Comparison of ENCODE assay signal across 21 cellular contexts in the genomic region with DNA sequence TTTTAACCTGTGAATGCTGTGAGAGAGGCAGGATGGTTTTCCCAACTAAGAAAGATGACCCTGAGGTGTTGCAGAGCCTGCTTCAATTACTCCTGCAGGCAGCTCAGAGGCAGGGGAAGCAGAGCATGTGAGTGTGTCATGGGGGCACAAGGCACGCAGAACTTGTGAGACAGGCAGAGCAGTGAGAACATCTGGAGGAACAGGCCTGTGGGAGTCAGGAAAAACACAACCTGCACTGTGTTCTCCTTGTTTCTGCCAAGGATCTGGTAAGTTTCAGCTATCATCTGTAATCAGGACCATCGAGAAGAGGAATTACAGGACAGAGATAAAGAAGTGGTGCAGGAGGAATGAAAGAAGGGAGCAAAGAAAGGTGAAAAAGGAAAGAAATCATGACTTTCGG.
DNase-seq lines count a peak whose midpoint lies in the region; ATAC-seq and TF ChIP-seq lines count a peak whose summit lies in the region.
"Had no signal": no experiment of that assay in that cellular context is flagged by ENCODE, and none has a peak within 500 bp of the region (broad histone marks: within the 10 kb centered on the region; RNA-seq: fewer than 3 reads in every experiment).

No MANE protein-coding gene starts in this region.

- H4K20me1 ChIP-seq in GM23248 (ENCODE audit: insufficient read depth) (no peaks in the 10 kb centered on the region), SU-DHL-6 (ENCODE audit: low read depth, low read length) (no peaks in the 10 kb centered on the region), neural progenitor cell (ENCODE audit: low read depth) (no peaks in the 10 kb centered on the region)

- H3K9me3 ChIP-seq in GM23248 (ENCODE audit: low read depth) (no peaks in the 10 kb centered on the region), SU-DHL-6 (ENCODE audit: insufficient read depth, low read length) (no peaks in the 10 kb centered on the region), neural progenitor cell (ENCODE audit: low read depth) (no peaks in the 10 kb centered on the region), upper lobe of right lung (no peaks in the 10 kb centered on the region)
- H3K9me3 ChIP-seq: Caco-2, gastroesophageal sphincter had no signal

- peak; percentile 30 for DNase-seq in GM23248
- DNase-seq in fibroblast of the aortic adventitia (ENCODE audit: low read depth): peak; percentile 16
- DNase-seq in neural progenitor cell (ENCODE audit: low spot score): peak; percentile 2
- DNase-seq in upper lobe of right lung: no peak
- no peak for DNase-seq in GF-D8 (lab: John Stamatoyannopoulos, UW)
- no peak for DNase-seq in NCI-H2196 (lab: John Stamatoyannopoulos, UW; ENCODE audit: unreplicated experiment)
- DNase-seq: activated CD4-positive, CD25-positive, alpha-beta regulatory T cell treated with anti-CD3 and anti-CD28 coated beads, Interleukin-2, amount 50 U/mL, for 72 hours; activated effector memory CD4-positive, alpha-beta T cell treated with anti-CD3 and anti-CD28 coated beads, Interleukin-2, amount 50 U/mL, for 16 hours; amniotic stem cell; Caco-2; cerebellar nuclear complex; H7; KBM-7; NCI-H2029 treated with DMSO at 0.1 percent for 48 hours; stimulated activated CD4-positive, alpha-beta T cell treated with anti-CD3 and anti-CD28 coated beads, Interleukin-4, amount 100 ng/mL, for 1 hour; substantia nigra; T1000 had no signal

- H3K4me3 ChIP-seq in GM23248 (no peak overlapping the region), SU-DHL-6 (ENCODE audit: insufficient read depth, low read length, poor library complexity, severe bottlenecking) (no peak overlapping the region), fibroblast of the aortic adventitia (ENCODE audit: low read depth, low read length) (no peak overlapping the region), neural progenitor cell (no peak overlapping the region), upper lobe of right lung (no peak overlapping the region)
- H3K4me3 ChIP-seq: gastroesophageal sphincter, skin epidermis had no signal

- intact Hi-C loops in upper lobe of right lung (cut with DNase I): no loop called here

- H3K4me2 ChIP-seq in GM23248 (ENCODE audit: unreplicated experiment) (no peak overlapping the region), SU-DHL-6 (ENCODE audit: low read depth, low read length, poor library complexity, severe bottlenecking) (no peak overlapping the region), neural progenitor cell (no peak overlapping the region)

- H3K4me1 Mint-ChIP-seq in neural progenitor cell: no peaks in the 10 kb centered on the region

- H3K36me3 Mint-ChIP-seq in neural progenitor cell: no peaks in the 10 kb centered on the region

- H3K36me3 ChIP-seq in GM23248 (ENCODE audit: low read depth) (no peaks in the 10 kb centered on the region), SU-DHL-6 (ENCODE audit: low read length) (no peaks in the 10 kb centered on the region), neural progenitor cell (no peaks in the 10 kb centered on the region), upper lobe of right lung (no peaks in the 10 kb centered on the region)
- H3K36me3 ChIP-seq: gastroesophageal sphincter had no signal

- ATAC-seq in upper lobe of right lung: no peak
- no peak for ATAC-seq in GM18520 (IDR thresholded peaks at IDR 0.05; ENCODE audit: unreplicated experiment)
- ATAC-seq: gastroesophageal sphincter had no signal

- no peak overlapping the region for H3K27ac Mint-ChIP-seq in neural progenitor cell

- peaks cover 28% of the 10 kb centered on the region for H3K4me1 ChIP-seq in GM23248 (ENCODE audit: insufficient read depth)
- no peaks in the 10 kb centered on the region for H3K4me1 ChIP-seq in neural progenitor cell
- no peaks in the 10 kb centered on the region for H3K4me1 ChIP-seq in upper lobe of right lung
- H3K4me1 ChIP-seq: Caco-2, gastroesophageal sphincter had no signal

- H3K27ac ChIP-seq in GM23248 (no peak overlapping the region), SU-DHL-6 (ENCODE audit: low read depth, low read length) (no peak overlapping the region), neural progenitor cell (no peak overlapping the region), upper lobe of right lung (no peak overlapping the region)
- H3K27ac ChIP-seq: gastroesophageal sphincter, skin epidermis had no signal

- H3K9me2 ChIP-seq in GM23248 (ENCODE audit: insufficient read depth) (no peaks in the 10 kb centered on the region), SU-DHL-6 (replicated peaks; ENCODE audit: insufficient read depth, low read length) (no peaks in the 10 kb centered on the region)

- TF ChIP-seq CTCF in SU-DHL-6 (IDR thresholded peaks at IDR 0.05; ENCODE audit: insufficient read depth, low read length, poor library complexity, severe bottlenecking) (no peak), fibroblast of the aortic adventitia (IDR thresholded peaks at IDR 0.05; ENCODE audit: insufficient read depth, low read length) (no peak), neural progenitor cell (IDR thresholded peaks at IDR 0.05) (no peak), upper lobe of right lung (IDR thresholded peaks at IDR 0.05) (no peak)

- H3K9ac ChIP-seq in GM23248 (no peak overlapping the region), SU-DHL-6 (ENCODE audit: low read length) (no peak overlapping the region), neural progenitor cell (no peak overlapping the region)

- H3F3A ChIP-seq in GM23248 (ENCODE audit: insufficient read depth): no peaks in the 10 kb centered on the region
- H3F3A ChIP-seq in SU-DHL-6 (ENCODE audit: insufficient read depth): no peaks in the 10 kb centered on the region
- H3F3A ChIP-seq in neural progenitor cell (ENCODE audit: low read depth): no peaks in the 10 kb centered on the region

- H3K79me2 ChIP-seq in GM23248 (ENCODE audit: insufficient read depth) (no peaks in the 10 kb centered on the region), SU-DHL-6 (ENCODE audit: insufficient read depth, low read length) (no peaks in the 10 kb centered on the region), neural progenitor cell (ENCODE audit: low read depth) (no peaks in the 10 kb centered on the region)

- WGBS in GM23248 (ENCODE audit: low coverage in 1 of 2, low lambda C conversion rate in 2 of 2, missing lambda C conversion rate in 2 of 2), 2 experiments: 44 to 56% methylated on average over 3 of the region's 3 CpGs

- peaks cover 5% of the 10 kb centered on the region for H3K9me3 Mint-ChIP-seq in neural progenitor cell

- H3K27me3 ChIP-seq in GM23248 (replicated peaks; ENCODE audit: insufficient read depth) (no peaks in the 10 kb centered on the region), SU-DHL-6 (ENCODE audit: low read length) (no peaks in the 10 kb centered on the region), neural progenitor cell (no peaks in the 10 kb centered on the region), upper lobe of right lung (no peaks in the 10 kb centered on the region)
- H3K27me3 ChIP-seq: gastroesophageal sphincter had no signal

- H2AFZ ChIP-seq in GM23248 (peak overlapping the region; percentile 60), SU-DHL-6 (ENCODE audit: low read depth, low read length, severe bottlenecking) (peak overlapping the region; percentile 19), neural progenitor cell (replicated peaks) (peak overlapping the region; percentile 13)

- no peak overlapping the region for H3K4me3 Mint-ChIP-seq in neural progenitor cell

- in situ Hi-C loops in GM23248 (cut with MboI): no loop called here

- peaks cover 5% of the 10 kb centered on the region for H3K27me3 Mint-ChIP-seq in neural progenitor cell (ENCODE audit: insufficient read depth, low read depth)

Comparison
In these comparisons a context has a peak if more than half of its experiments do, and no peak if none do; other contexts are left out.
1. DNase-seq: peak in GM23248 (single experiment), fibroblast of the aortic adventitia (single experiment) and neural progenitor cell (single experiment); none in upper lobe of right lung (single experiment), GF-D8 (single experiment) and NCI-H2196 (single experiment).
2. Peak in every context shown above with its lines, with median percentiles within 50 percentile points of each other: H2AFZ ChIP-seq.